In genomic region chr19:10334340-10335148, GRCh38 we compare ENCODE assay signal across 8 cellular contexts. TPM values are rescaled to one million over a fixed set of nuclear protein-coding genes. Genes with fewer than 3 reads are reported as not detected.
DNase-seq lines count a peak whose midpoint lies in the region; ATAC-seq and TF ChIP-seq lines count a peak whose summit lies in the region.

No MANE protein-coding gene starts in this region.

- peaks cover 51% of the 10 kb centered on the region for H3K36me3 ChIP-seq in KOPT-K1 (ENCODE audit: insufficient read depth, low read length)
- H3K36me3 ChIP-seq in SK-N-MC (ENCODE audit: insufficient read depth, low read length), result peaks cover 12% of the 10 kb centered on the region; the same call in 1 of the 2 replicates
- no peaks in the 10 kb centered on the region for H3K36me3 ChIP-seq in breast epithelium
- H3K36me3 ChIP-seq in iPS-15b (ENCODE audit: control insufficient read depth, insufficient read depth, low read length), result peaks cover 10% of the 10 kb centered on the region

- CTCF ChIA-PET in GM10248 (lab: Yijun Ruan, JAX), result interaction anchor here (1.0 to 2.1 kb wide), 2 partner anchors 54 to 66 kb away, joined by 3 to 11 read pairs; no protein-coding TSS in a partner anchor

- POLR2A ChIA-PET in GM10248 (lab: Yijun Ruan, JAX), result interaction anchor here (1.4 kb wide), 1 partner anchor 63 kb away, joined by 6 read pairs; the partner anchor contains the start of gene ICAM1

- H3K27me3 ChIP-seq in breast epithelium, result no peaks in the 10 kb centered on the region
- H3K27me3 ChIP-seq in iPS-15b (ENCODE audit: control insufficient read depth, insufficient read depth, low read length), result peaks cover 6% of the 10 kb centered on the region

- peak overlapping the region; percentile 88 for H3K4me3 ChIP-seq in SK-N-MC
- peak overlapping the region; percentile 70 to 89 (median 81) for H3K4me3 ChIP-seq in breast epithelium
- H3K4me3 ChIP-seq in iPS-15b (ENCODE audit: low read depth, low read length), result peak overlapping the region; percentile 92
- H3K4me3 ChIP-seq in retinal pigment epithelial cell (ENCODE audit: low read length), result peak overlapping the region; percentile 89

- TF ChIP-seq POLR2A in breast epithelium (IDR thresholded peaks at IDR 0.05), result no peak

- H3K4me1 ChIP-seq in breast epithelium (peaks cover 5 to 6% of the 10 kb centered on the region in 2 donors), iPS-15b (ENCODE audit: control insufficient read depth, insufficient read depth, low read length) (peaks cover 7% of the 10 kb centered on the region)

- no peak for ATAC-seq in HG03460 (IDR thresholded peaks at IDR 0.05; ENCODE audit: unreplicated experiment)

- DNase-seq in COLO829 (ENCODE audit: low spot score), result peak; percentile 94
- no peak for DNase-seq in SK-N-MC (ENCODE audit: low read depth, low spot score)
- DNase-seq in breast epithelium (ENCODE audit: low spot score in 2 of 2), result peak; percentile 92 to 98
- peak; percentile 68 for DNase-seq in retinal pigment epithelial cell (ENCODE audit: low read depth)
- DNase-seq in GM10248 (ENCODE audit: extremely low spot score), result no peak

- H3K9ac ChIP-seq in SK-N-MC (ENCODE audit: insufficient read length) (peak overlapping the region; percentile 6), iPS-15b (ENCODE audit: low read depth, low read length) (no peak overlapping the region)

- H3K27ac ChIP-seq in KOPT-K1 (ENCODE audit: low read depth, low read length, poor library complexity, severe bottlenecking), result peak overlapping the region; percentile 97
- H3K27ac ChIP-seq in SK-N-MC, result no peak overlapping the region
- peak overlapping the region; percentile 61 to 84 for H3K27ac ChIP-seq in breast epithelium

- intact Hi-C loops in breast epithelium (cut with DNase I; ENCODE audit: low total_unique reads), result no loop called here

- H3K9me3 ChIP-seq in KOPT-K1 (ENCODE audit: insufficient read depth, low read length, poor library complexity, severe bottlenecking), result no peaks in the 10 kb centered on the region
- no peaks in the 10 kb centered on the region for H3K9me3 ChIP-seq in SK-N-MC (ENCODE audit: low read depth, low read length)
- no peaks in the 10 kb centered on the region for H3K9me3 ChIP-seq in breast epithelium
- no peaks in the 10 kb centered on the region for H3K9me3 ChIP-seq in iPS-15b (ENCODE audit: control insufficient read depth, insufficient read depth, low read length)

- no peak for TF ChIP-seq CTCF in breast epithelium (IDR thresholded peaks at IDR 0.05)
- TF ChIP-seq CTCF in retinal pigment epithelial cell (conservative IDR thresholded peaks at IDR 0.05; ENCODE audit: low read depth, low read length), result peak; percentile 10
- no peak for TF ChIP-seq CTCF in GM10248 (IDR thresholded peaks at IDR 0.05; ENCODE audit: control extremely low read depth, extremely low read depth, low read depth, missing control alignments)

RNA-seq across cellular contexts. Expression of gene RAVER1, which starts 1.2 kb away (rescaled TPM):
- total RNA-seq in breast epithelium, result 10 to 100 TPM; 10.7 to 17.7 (median 12.3) TPM

RNA-seq across cellular contexts. Expression of gene ICAM3, which starts 4.9 kb away (rescaled TPM):
- total RNA-seq in breast epithelium, result 10 to 100 TPM in 1 of 3 donors, 1 to 10 TPM in 2; 5.9 to 10.1 (median 7.9) TPM

RNA-seq across cellular contexts. Expression of gene FDX2, which starts 18.7 kb away (rescaled TPM):
- total RNA-seq in breast epithelium, result 10 to 100 TPM; 14.7 to 19.9 (median 15.7) TPM

RNA-seq across cellular contexts. Expression of gene ZGLP1, which starts 24.9 kb away (rescaled TPM):
- total RNA-seq in breast epithelium, result 1 to 10 TPM; 1.3 to 4.4 (median 3.3) TPM

RNA-seq across cellular contexts. Expression of gene ICAM5, which starts 44.8 kb away (rescaled TPM):
- total RNA-seq in breast epithelium, result 1 to 10 TPM in 2 of 3 donors, under 1 TPM in 1; 0.64 to 1.8 (median 1.3) TPM

Comparison
In these comparisons a context has a peak if more than half of its experiments do, and no peak if none do; other contexts are left out.
1. DNase-seq: peak in COLO829 (single experiment), breast epithelium (2 of 2) and retinal pigment epithelial cell (single experiment); none in SK-N-MC (single experiment) and GM10248 (single experiment).
2. Peak in every context shown above with its lines, with median percentiles within 50 percentile points of each other: H3K4me3 ChIP-seq.